ENCODE assay signal across 22 cellular contexts in the genomic region with DNA sequence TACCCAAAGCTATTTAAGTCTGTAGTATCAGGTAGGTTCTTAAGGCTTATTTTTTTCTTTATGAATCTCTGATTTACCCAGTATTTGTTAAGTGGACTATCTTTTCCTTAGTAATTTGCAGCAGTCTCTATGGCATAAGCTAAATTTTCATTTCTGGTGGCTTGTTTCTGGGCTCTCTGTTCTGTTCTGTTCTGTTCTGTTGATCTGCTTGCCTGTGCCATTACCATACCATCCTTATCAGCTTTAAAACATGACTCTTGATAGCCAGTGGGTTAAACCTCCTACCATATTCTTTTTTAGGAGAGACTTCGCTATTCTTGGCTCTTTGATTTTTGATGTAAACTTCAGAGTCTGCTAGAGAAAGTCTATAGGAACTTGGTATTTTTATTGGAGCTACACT. TPM values are rescaled to one million over a fixed set of nuclear protein-coding genes. Genes with fewer than 3 reads are reported as not detected.
DNase-seq lines count a peak whose midpoint lies in the region; ATAC-seq and TF ChIP-seq lines count a peak whose summit lies in the region.
"Had no signal": no experiment of that assay in that cellular context is flagged by ENCODE, and none has a peak within 500 bp of the region (broad histone marks: within the 10 kb centered on the region; RNA-seq: fewer than 3 reads in every experiment).

No MANE protein-coding gene starts in this region.

- peaks cover 42% of the 10 kb centered on the region for H3K4me1 Mint-ChIP-seq in activated naive CD8-positive, alpha-beta T cell (ENCODE audit: low read depth)
- H3K4me1 Mint-ChIP-seq in activated naive CD8-positive, alpha-beta T cell treated with anti-CD3 and anti-CD28 coated beads, Interleukin-2, amount 50 U/mL, for 24 hours: peaks cover 28% of the 10 kb centered on the region
- peaks cover 37 to 54% (median 47%) of the 10 kb centered on the region in 4 donors for H3K4me1 Mint-ChIP-seq in CD4-positive, alpha-beta memory T cell
- peaks cover 25 to 60% (median 43%) of the 10 kb centered on the region in 7 donors for H3K4me1 Mint-ChIP-seq in naive thymus-derived CD4-positive, alpha-beta T cell

- POLR2A ChIA-PET in CD4-positive, alpha-beta memory T cell (lab: Charles Lee; ENCODE audit: partially characterized antibody): interaction anchor here (0.7 to 5.5 kb wide), 12 partner anchors 11 to 136 kb away, joined by 3 to 136 read pairs (median 5); a partner anchor contains a TSS
- POLR2A ChIA-PET in naive thymus-derived CD4-positive, alpha-beta T cell (lab: Charles Lee): interaction anchor here (0.6 to 8.0 kb wide), 9 partner anchors 9 to 136 kb away, joined by 3 to 104 read pairs (median 8); a partner anchor contains a TSS

- CTCF ChIA-PET in CD4-positive, alpha-beta memory T cell (lab: Charles Lee; ENCODE audit: partially characterized antibody): interaction anchor here (0.9 to 7.8 kb wide), 17 partner anchors 11 to 136 kb away, joined by 3 to 219 read pairs (median 8); a partner anchor contains a TSS
- CTCF ChIA-PET in naive thymus-derived CD4-positive, alpha-beta T cell (lab: Charles Lee): interaction anchor here (0.7 to 7.3 kb wide), 11 partner anchors 8 to 289 kb away, joined by 3 to 114 read pairs (median 5); a partner anchor contains a TSS

- H3K36me3 ChIP-seq in CD4-positive, alpha-beta memory T cell (ENCODE audit: insufficient read depth, low read length): peaks cover 5% of the 10 kb centered on the region
- H3K36me3 ChIP-seq in naive thymus-derived CD4-positive, alpha-beta T cell (ENCODE audit: control insufficient read depth in 2 of 3, insufficient read depth in 3 of 3, low read length in 3 of 3): peaks cover 0 to 8% (median 6%) of the 10 kb centered on the region in 3 experiments
- peaks cover 0 to 12% (median 0%) of the 10 kb centered on the region in 3 donors for H3K36me3 ChIP-seq in Peyer's patch

- intact Hi-C loops in CD4-positive, alpha-beta memory T cell (cut with micrococcal nuclease): no loop called here
- intact Hi-C loops in naive thymus-derived CD4-positive, alpha-beta T cell (cut with micrococcal nuclease): no loop called here

- no peaks in the 10 kb centered on the region for H3K9me3 ChIP-seq in CD4-positive, alpha-beta memory T cell (ENCODE audit: control insufficient read depth in 1 of 2, low read length in 2 of 2)
- H3K9me3 ChIP-seq in naive thymus-derived CD4-positive, alpha-beta T cell (ENCODE audit: control insufficient read depth in 2 of 3, low read length in 3 of 3): no peaks in the 10 kb centered on the region
- H3K9me3 ChIP-seq in Peyer's patch: no peaks in the 10 kb centered on the region
- H3K9me3 ChIP-seq: HAP-1 had no signal

- no peak for TF ChIP-seq CTCF in Peyer's patch (IDR thresholded peaks at IDR 0.05)

- DNase-seq in activated naive CD8-positive, alpha-beta T cell treated with anti-CD3 and anti-CD28 coated beads, Interleukin-2, amount 50 U/mL, for 24 hours: no peak
- no peak for DNase-seq in CD4-positive, alpha-beta memory T cell
- DNase-seq in OCI-M1 (lab: John Stamatoyannopoulos, UW) (peak; percentile 1), Peyer's patch (no peak), ecto neural progenitor cell (ENCODE audit: low spot score) (no peak)
- DNase-seq in naive thymus-derived CD4-positive, alpha-beta T cell: no peak
- DNase-seq: Calu3, DMS79 treated with DMSO at 0.1 percent for 48 hours, GF-D8, GOT3, HFFc6, KBM-7, NCI-H1105 treated with DMSO at 0.1 percent for 48 hours, NCI-H2029, NCI-H446, NCI-H524 treated with DMSO at 0.1 percent for 48 hours, NCI-H774, PC-3, SHP77 had no signal

- ATAC-seq in activated naive CD8-positive, alpha-beta T cell treated with anti-CD3 and anti-CD28 coated beads, Interleukin-2, amount 50 U/mL, for 24 hours: no peak
- ATAC-seq in naive thymus-derived CD4-positive, alpha-beta T cell: no peak
- ATAC-seq: PC-3 had no signal

- no peak overlapping the region for H3K4me3 Mint-ChIP-seq in activated naive CD8-positive, alpha-beta T cell
- H3K4me3 Mint-ChIP-seq in activated naive CD8-positive, alpha-beta T cell treated with anti-CD3 and anti-CD28 coated beads, Interleukin-2, amount 50 U/mL, for 24 hours: no peak overlapping the region
- peak overlapping the region in 3 of 8 donors; percentile 0 to 67 (median 21) for H3K4me3 Mint-ChIP-seq in CD4-positive, alpha-beta memory T cell
- peak overlapping the region in 7 of 10 donors; percentile 0 to 52 (median 25) for H3K4me3 Mint-ChIP-seq in naive thymus-derived CD4-positive, alpha-beta T cell
- H3K4me3 Mint-ChIP-seq: HFFc6 had no signal

- no peaks in the 10 kb centered on the region for H3K27me3 Mint-ChIP-seq in activated naive CD8-positive, alpha-beta T cell
- no peaks in the 10 kb centered on the region for H3K27me3 Mint-ChIP-seq in activated naive CD8-positive, alpha-beta T cell treated with anti-CD3 and anti-CD28 coated beads, Interleukin-2, amount 50 U/mL, for 24 hours
- no peaks in the 10 kb centered on the region for H3K27me3 Mint-ChIP-seq in CD4-positive, alpha-beta memory T cell
- no peaks in the 10 kb centered on the region for H3K27me3 Mint-ChIP-seq in naive thymus-derived CD4-positive, alpha-beta T cell

- H3K36me3 Mint-ChIP-seq in activated naive CD8-positive, alpha-beta T cell: peaks cover 6% of the 10 kb centered on the region
- peaks cover 13% of the 10 kb centered on the region for H3K36me3 Mint-ChIP-seq in activated naive CD8-positive, alpha-beta T cell treated with anti-CD3 and anti-CD28 coated beads, Interleukin-2, amount 50 U/mL, for 24 hours (ENCODE audit: low read depth)
- peaks cover 22 to 36% of the 10 kb centered on the region in 2 donors for H3K36me3 Mint-ChIP-seq in CD4-positive, alpha-beta memory T cell
- peaks cover 0 to 25% (median 16%) of the 10 kb centered on the region in 5 donors for H3K36me3 Mint-ChIP-seq in naive thymus-derived CD4-positive, alpha-beta T cell

- no peak overlapping the region for H3K4me3 ChIP-seq in CD4-positive, alpha-beta memory T cell (ENCODE audit: low read length in 2 of 2)
- no peak overlapping the region for H3K4me3 ChIP-seq in naive thymus-derived CD4-positive, alpha-beta T cell (ENCODE audit: low read length)
- H3K4me3 ChIP-seq in Peyer's patch: no peak overlapping the region
- H3K4me3 ChIP-seq: BLaER1 treated with 17β-estradiol and CSF1 and Interleukin-3, amounts not matched to agents 10 nM and 100 nM; HAP-1 had no signal

- no peak overlapping the region for H3K27ac ChIP-seq in CD4-positive, alpha-beta memory T cell (ENCODE audit: low read depth, low read length)
- no peak overlapping the region for H3K27ac ChIP-seq in naive thymus-derived CD4-positive, alpha-beta T cell (ENCODE audit: low read depth, low read length)
- H3K27ac ChIP-seq in Peyer's patch: no peak overlapping the region
- H3K27ac ChIP-seq: BLaER1 treated with 17β-estradiol and CSF1 and Interleukin-3, amounts not matched to agents 10 nM and 100 nM had no signal

- no peaks in the 10 kb centered on the region for H3K27me3 ChIP-seq in CD4-positive, alpha-beta memory T cell (ENCODE audit: insufficient read depth, low read length)
- H3K27me3 ChIP-seq in naive thymus-derived CD4-positive, alpha-beta T cell (ENCODE audit: control insufficient read depth in 2 of 2, insufficient read depth in 2 of 2, low read length in 2 of 2): no peaks in the 10 kb centered on the region
- no peaks in the 10 kb centered on the region for H3K27me3 ChIP-seq in Peyer's patch
- H3K27me3 ChIP-seq: BLaER1 treated with 17β-estradiol and CSF1 and Interleukin-3, amounts not matched to agents 10 nM and 100 nM had no signal

- H3K4me1 ChIP-seq in CD4-positive, alpha-beta memory T cell (ENCODE audit: insufficient read depth, low read length): peaks cover 51% of the 10 kb centered on the region
- peaks cover 18 to 19% of the 10 kb centered on the region in 2 donors for H3K4me1 ChIP-seq in naive thymus-derived CD4-positive, alpha-beta T cell (ENCODE audit: control insufficient read depth in 2 of 2, insufficient read depth in 2 of 2, low read length in 2 of 2)
- H3K4me1 ChIP-seq in Peyer's patch: peaks cover 0 to 7% (median 0%) of the 10 kb centered on the region in 4 donors
- H3K4me1 ChIP-seq: HAP-1 had no signal

- H3K27ac Mint-ChIP-seq in activated naive CD8-positive, alpha-beta T cell: peak overlapping the region; percentile 54
- H3K27ac Mint-ChIP-seq in activated naive CD8-positive, alpha-beta T cell treated with anti-CD3 and anti-CD28 coated beads, Interleukin-2, amount 50 U/mL, for 24 hours: no peak overlapping the region
- H3K27ac Mint-ChIP-seq in CD4-positive, alpha-beta memory T cell: peak overlapping the region; percentile 19 to 89 (median 38)
- H3K27ac Mint-ChIP-seq in naive thymus-derived CD4-positive, alpha-beta T cell: peak overlapping the region in 7 of 9 donors; percentile 4 to 76 (median 47)
- H3K27ac Mint-ChIP-seq: HFFc6 had no signal

- no peak for TF ChIP-seq POLR2A in Peyer's patch (IDR thresholded peaks at IDR 0.05)

- no peaks in the 10 kb centered on the region for H3K9me3 Mint-ChIP-seq in activated naive CD8-positive, alpha-beta T cell (ENCODE audit: low read depth)
- H3K9me3 Mint-ChIP-seq in activated naive CD8-positive, alpha-beta T cell treated with anti-CD3 and anti-CD28 coated beads, Interleukin-2, amount 50 U/mL, for 24 hours: no peaks in the 10 kb centered on the region
- H3K9me3 Mint-ChIP-seq in CD4-positive, alpha-beta memory T cell: no peaks in the 10 kb centered on the region
- no peaks in the 10 kb centered on the region for H3K9me3 Mint-ChIP-seq in naive thymus-derived CD4-positive, alpha-beta T cell
- H3K9me3 Mint-ChIP-seq: HFFc6 had no signal

RNA-seq across cellular contexts. Expression of a gene that starts 46.8 kb away (rescaled TPM):
- total RNA-seq in CD4-positive, alpha-beta memory T cell: 100 to 1,000 TPM; 115 to 128 TPM
- polyA plus RNA-seq in CD4-positive, alpha-beta memory T cell: 10 to 100 TPM; 10.7 to 21.8 TPM
- total RNA-seq in naive thymus-derived CD4-positive, alpha-beta T cell: 100 to 1,000 TPM in 4 of 5 experiments, 10 to 100 TPM in 1; 80.8 to 114 (median 112) TPM
- 10 to 100 TPM; 11.2 to 12.2 TPM for polyA plus RNA-seq in naive thymus-derived CD4-positive, alpha-beta T cell
- total RNA-seq in Peyer's patch: 100 to 1,000 TPM in 1 of 4 donors, 10 to 100 TPM in 3; 62.7 to 136 (median 90.5) TPM

Comparison
In these comparisons a context has a peak if more than half of its experiments do, and no peak if none do; other contexts are left out.
1. H3K4me3 Mint-ChIP-seq: peak in naive thymus-derived CD4-positive, alpha-beta T cell (7 of 10); none in activated naive CD8-positive, alpha-beta T cell (single experiment) and activated naive CD8-positive, alpha-beta T cell treated with anti-CD3 and anti-CD28 coated beads, Interleukin-2, amount 50 U/mL, for 24 hours (single experiment).